ENCODE assay signal across 10 cellular contexts in genomic region chr10:71266147-71266917, GRCh38. TPM values are rescaled to one million over a fixed set of nuclear protein-coding genes. Genes with fewer than 3 reads are reported as not detected.
A peak's percentile ranks its signal among the peaks of the same experiment; 100 is the strongest.
DNase-seq lines count a peak whose midpoint lies in the region; ATAC-seq and TF ChIP-seq lines count a peak whose summit lies in the region.
"Had no signal": no experiment of that assay in that cellular context is flagged by ENCODE, and none has a peak within 500 bp of the region (broad histone marks: within the 10 kb centered on the region; RNA-seq: fewer than 3 reads in every experiment).

No MANE protein-coding gene starts in this region.

- no peak overlapping the region for H2AFZ ChIP-seq in DND-41 (ENCODE audit: low read depth, low read length)

- TF ChIP-seq POLR2A in ovary (IDR thresholded peaks at IDR 0.05): no peak

- POLR2A ChIA-PET in activated CD4-positive, alpha-beta memory T cell treated with anti-CD3 and anti-CD28 coated beads, Interleukin-2, amount 10 ng/mL, durations not matched to agents 7 days and 5 days (lab: Charles Lee): no interaction called here

- no peak for TF ChIP-seq CTCF in DND-41 (IDR thresholded peaks at IDR 0.05; ENCODE audit: borderline replicate concordance, extremely low read depth, low read length, poor library complexity, severe bottlenecking)
- TF ChIP-seq CTCF in ovary (IDR thresholded peaks at IDR 0.05): no peak

- no peaks in the 10 kb centered on the region for H3K36me3 Mint-ChIP-seq in activated CD4-positive, alpha-beta memory T cell treated with anti-CD3 and anti-CD28 coated beads, Interleukin-2, amount 10 ng/mL, durations not matched to agents 7 days and 5 days (ENCODE audit: low read depth)
- H3K36me3 Mint-ChIP-seq in T-helper 2 cell treated with Interferon-gamma antibody and Interleukin-4, amounts not matched to agents 5 μg/mL and 100 μg/mL, for 36 hours (ENCODE audit: low read depth): no peaks in the 10 kb centered on the region

- H3K4me3 ChIP-seq in DND-41 (ENCODE audit: low read depth in 1 of 2, low read length in 2 of 2): no peak overlapping the region
- H3K4me3 ChIP-seq in ovary: no peak overlapping the region

- H3K4me2 ChIP-seq in DND-41 (ENCODE audit: insufficient read depth, low read length): no peak overlapping the region

- intact Hi-C loops in ovary (cut with DNase I): loop anchor here in 2 of 4 donors (10.0 kb wide), 1 partner anchor 52 kb away; the partner anchor contains the start of gene UNC5B (in 2 of the 2)

- H3K4me1 Mint-ChIP-seq in activated CD4-positive, alpha-beta memory T cell treated with anti-CD3 and anti-CD28 coated beads, Interleukin-2, amount 10 ng/mL, durations not matched to agents 7 days and 5 days: no peaks in the 10 kb centered on the region
- H3K4me1 Mint-ChIP-seq in T-helper 2 cell treated with Interferon-gamma antibody and Interleukin-4, amounts not matched to agents 5 μg/mL and 100 μg/mL, for 36 hours (ENCODE audit: low read depth): no peaks in the 10 kb centered on the region

- H3K9me3 ChIP-seq in DND-41 (ENCODE audit: insufficient read depth, low read length, severe bottlenecking) (no peaks in the 10 kb centered on the region), ovary (no peaks in the 10 kb centered on the region)

- H3K36me3 ChIP-seq in DND-41 (ENCODE audit: insufficient read depth, low read length) (no peaks in the 10 kb centered on the region), ovary (no peaks in the 10 kb centered on the region)

- DNase-seq in DND-41 (peak; percentile 23), NCI-H460 (ENCODE audit: extremely low read depth, low read depth) (peak; percentile 99), fibroblast of peridontal ligament (ENCODE audit: extremely low read depth) (peak; percentile 72), ovary (peak; percentile 54 to 74 (median 67))
- no peak for DNase-seq in stimulated activated CD4-positive, alpha-beta T cell treated with anti-CD3 and anti-CD28 coated beads, Interleukin-4, amount 100 ng/mL, for 1 hour
- DNase-seq in activated CD4-positive, alpha-beta memory T cell treated with anti-CD3 and anti-CD28 coated beads, Interleukin-2, amount 10 ng/mL, durations not matched to agents 7 days and 5 days: no peak
- DNase-seq in T-helper 2 cell treated with Interferon-gamma antibody and Interleukin-4, amounts not matched to agents 5 μg/mL and 100 μg/mL, for 36 hours (ENCODE audit: low spot score): no peak
- DNase-seq: activated CD4-positive, alpha-beta T cell treated with anti-CD3 and anti-CD28 coated beads, Interleukin-2, amount 10 ng/mL, durations not matched to agents 7 days and 5 days; effector memory CD8-positive, alpha-beta T cell had no signal

- peaks cover 9% of the 10 kb centered on the region; the same call in 1 of the 2 replicates for H4K20me1 ChIP-seq in DND-41 (ENCODE audit: insufficient read depth, low read length)

- ATAC-seq in DND-41 (ENCODE audit: insufficient read depth, low read depth): peak; percentile 22; the same call in 1 of the 3 replicates
- ATAC-seq in HG02840 (IDR thresholded peaks at IDR 0.05; ENCODE audit: low FRiP score, unreplicated experiment): no peak
- ATAC-seq: effector memory CD8-positive, alpha-beta T cell had no signal

- H3K4me1 ChIP-seq in DND-41 (ENCODE audit: insufficient read depth, low read length) (no peaks in the 10 kb centered on the region), ovary (ENCODE audit: insufficient read depth) (peaks cover 5% of the 10 kb centered on the region)

- H3K9me3 Mint-ChIP-seq in activated CD4-positive, alpha-beta memory T cell treated with anti-CD3 and anti-CD28 coated beads, Interleukin-2, amount 10 ng/mL, durations not matched to agents 7 days and 5 days: no peaks in the 10 kb centered on the region
- H3K9me3 Mint-ChIP-seq in T-helper 2 cell treated with Interferon-gamma antibody and Interleukin-4, amounts not matched to agents 5 μg/mL and 100 μg/mL, for 36 hours: no peaks in the 10 kb centered on the region
- H3K9me3 Mint-ChIP-seq: activated CD4-positive, alpha-beta T cell treated with anti-CD3 and anti-CD28 coated beads, Interleukin-2, amount 10 ng/mL, durations not matched to agents 7 days and 5 days; effector memory CD8-positive, alpha-beta T cell had no signal

- H3K4me3 Mint-ChIP-seq in activated CD4-positive, alpha-beta memory T cell treated with anti-CD3 and anti-CD28 coated beads, Interleukin-2, amount 10 ng/mL, durations not matched to agents 7 days and 5 days: no peak overlapping the region
- no peak overlapping the region for H3K4me3 Mint-ChIP-seq in T-helper 2 cell treated with Interferon-gamma antibody and Interleukin-4, amounts not matched to agents 5 μg/mL and 100 μg/mL, for 36 hours
- H3K4me3 Mint-ChIP-seq: activated CD4-positive, alpha-beta T cell treated with anti-CD3 and anti-CD28 coated beads, Interleukin-2, amount 10 ng/mL, durations not matched to agents 7 days and 5 days; effector memory CD8-positive, alpha-beta T cell had no signal

- no peaks in the 10 kb centered on the region for H3K27me3 Mint-ChIP-seq in activated CD4-positive, alpha-beta memory T cell treated with anti-CD3 and anti-CD28 coated beads, Interleukin-2, amount 10 ng/mL, durations not matched to agents 7 days and 5 days
- no peaks in the 10 kb centered on the region for H3K27me3 Mint-ChIP-seq in T-helper 2 cell treated with Interferon-gamma antibody and Interleukin-4, amounts not matched to agents 5 μg/mL and 100 μg/mL, for 36 hours (ENCODE audit: low read depth)

- no peak overlapping the region for H3K27ac Mint-ChIP-seq in activated CD4-positive, alpha-beta memory T cell treated with anti-CD3 and anti-CD28 coated beads, Interleukin-2, amount 10 ng/mL, durations not matched to agents 7 days and 5 days
- H3K27ac Mint-ChIP-seq in T-helper 2 cell treated with Interferon-gamma antibody and Interleukin-4, amounts not matched to agents 5 μg/mL and 100 μg/mL, for 36 hours: no peak overlapping the region
- H3K27ac Mint-ChIP-seq: activated CD4-positive, alpha-beta T cell treated with anti-CD3 and anti-CD28 coated beads, Interleukin-2, amount 10 ng/mL, durations not matched to agents 7 days and 5 days; effector memory CD8-positive, alpha-beta T cell had no signal

- TF ChIP-seq EP300 in ovary (IDR thresholded peaks at IDR 0.05): no peak

- H3K27me3 ChIP-seq in DND-41 (ENCODE audit: insufficient read depth, low read length, poor library complexity) (no peaks in the 10 kb centered on the region), ovary (no peaks in the 10 kb centered on the region)

- H3K9ac ChIP-seq in DND-41 (ENCODE audit: low read depth, low read length): no peak overlapping the region

- CTCF ChIA-PET in activated CD4-positive, alpha-beta memory T cell treated with anti-CD3 and anti-CD28 coated beads, Interleukin-2, amount 10 ng/mL, durations not matched to agents 7 days and 5 days (lab: Charles Lee): no interaction called here

- WGBS in ovary, 3 donors: 35 to 49% (median 45%) methylated on average over 18 of the region's 18 CpGs

- H3K27ac ChIP-seq in DND-41 (ENCODE audit: low read length): no peak overlapping the region
- H3K27ac ChIP-seq in ovary: no peak overlapping the region

- H3K79me2 ChIP-seq in DND-41 (ENCODE audit: insufficient read depth, low read length): no peaks in the 10 kb centered on the region

RNA-seq across cellular contexts. Expression of gene SLC29A3, which starts 52.7 kb away (rescaled TPM):
- total RNA-seq in NCI-H460 (2014; rRNA removed; shearing (Covaris generic)): 3.8 and 4.1 TPM in 2 replicates
- 0.24 and 0.53 TPM in 2 replicates for polyA plus RNA-seq in NCI-H460 (2014; cell fraction: nucleus; rRNA removed)
- 10 to 100 TPM; 10.1 to 18.3 (median 15.5) TPM for total RNA-seq in ovary
- 10 to 100 TPM; 13.1 to 16.6 TPM for polyA plus RNA-seq in ovary
- 1 to 10 TPM; 2.6 to 3.2 TPM for total RNA-seq in activated CD4-positive, alpha-beta memory T cell treated with anti-CD3 and anti-CD28 coated beads, Interleukin-2, amount 10 ng/mL, durations not matched to agents 7 days and 5 days

RNA-seq across cellular contexts. Expression of gene UNC5B, which starts 54.0 kb away (rescaled TPM):
- total RNA-seq in NCI-H460 (2014; rRNA removed; shearing (Covaris generic)): 50.9 and 55.2 TPM in 2 replicates
- 9.0 and 13.9 TPM in 2 replicates for polyA plus RNA-seq in NCI-H460 (2014; cell fraction: nucleus; rRNA removed)
- total RNA-seq in ovary: 10 to 100 TPM in 1 of 7 donors, 1 to 10 TPM in 6; 3.7 to 48.0 (median 6.8) TPM
- 1 to 10 TPM; 2.7 to 4.2 TPM for polyA plus RNA-seq in ovary
- total RNA-seq in activated CD4-positive, alpha-beta memory T cell treated with anti-CD3 and anti-CD28 coated beads, Interleukin-2, amount 10 ng/mL, durations not matched to agents 7 days and 5 days: not detected
- total RNA-seq: activated CD4-positive, alpha-beta T cell treated with anti-CD3 and anti-CD28 coated beads, Interleukin-2, amount 10 ng/mL, durations not matched to agents 7 days and 5 days had no signal

Comparison
In these comparisons a context has a peak if more than half of its experiments do, and no peak if none do; other contexts are left out.
1. DNase-seq: peak in DND-41 (single experiment), NCI-H460 (single experiment), fibroblast of peridontal ligament (single experiment) and ovary (5 of 5); none in stimulated activated CD4-positive, alpha-beta T cell treated with anti-CD3 and anti-CD28 coated beads, Interleukin-4, amount 100 ng/mL, for 1 hour (single experiment), activated CD4-positive, alpha-beta memory T cell treated with anti-CD3 and anti-CD28 coated beads, Interleukin-2, amount 10 ng/mL, durations not matched to agents 7 days and 5 days (single experiment) and T-helper 2 cell treated with Interferon-gamma antibody and Interleukin-4, amounts not matched to agents 5 μg/mL and 100 μg/mL, for 36 hours (single experiment).
2. RNA of gene UNC5B, which starts 54.0 kb away (total RNA-seq): 50.9 to 55.2 TPM in NCI-H460 and 3.7 to 48.0 TPM in ovary; not detected in activated CD4-positive, alpha-beta memory T cell treated with anti-CD3 and anti-CD28 coated beads, Interleukin-2, amount 10 ng/mL, durations not matched to agents 7 days and 5 days; every median in the first group is over 4 times any median in the second.